11 cellular contexts compared by ENCODE assay signal in genomic region chr6:82025271-82025670, GRCh38.
"Had no signal": no experiment of that assay in that cellular context is flagged by ENCODE, and none has a peak within 500 bp of the region (broad histone marks: within the 10 kb centered on the region; RNA-seq: fewer than 3 reads in every experiment).

No MANE protein-coding gene starts in this region.

- ATAC-seq: activated CD8-positive, alpha-beta T cell treated with anti-CD3 and anti-CD28 coated beads for 36 hours; activated T-cell treated with anti-CD3 and anti-CD28 coated beads, Interleukin-2, amount 50 U/mL, for 72 hours had no signal

- DNase-seq: activated CD4-positive, alpha-beta T cell treated with anti-CD3 and anti-CD28 coated beads for 4 hours; activated CD8-positive, alpha-beta memory T cell treated with anti-CD3 and anti-CD28 coated beads, Interleukin-2, amount 50 U/mL, for 4 hours; activated CD8-positive, alpha-beta T cell treated with anti-CD3 and anti-CD28 coated beads for 36 hours; activated naive CD8-positive, alpha-beta T cell treated with anti-CD3 and anti-CD28 coated beads, Interleukin-2, amount 10 ng/mL, durations not matched to agents 7 days and 5 days; activated T-cell treated with anti-CD3 and anti-CD28 coated beads, Interleukin-2, amount 50 U/mL, for 72 hours; colonic mucosa; effector CD8-positive, alpha-beta T cell; hippocampal formation; kidney glomerular epithelial cell; retina; tibial artery had no signal
